Comparison of ENCODE assay signal across 11 cellular contexts in the genomic region with DNA sequence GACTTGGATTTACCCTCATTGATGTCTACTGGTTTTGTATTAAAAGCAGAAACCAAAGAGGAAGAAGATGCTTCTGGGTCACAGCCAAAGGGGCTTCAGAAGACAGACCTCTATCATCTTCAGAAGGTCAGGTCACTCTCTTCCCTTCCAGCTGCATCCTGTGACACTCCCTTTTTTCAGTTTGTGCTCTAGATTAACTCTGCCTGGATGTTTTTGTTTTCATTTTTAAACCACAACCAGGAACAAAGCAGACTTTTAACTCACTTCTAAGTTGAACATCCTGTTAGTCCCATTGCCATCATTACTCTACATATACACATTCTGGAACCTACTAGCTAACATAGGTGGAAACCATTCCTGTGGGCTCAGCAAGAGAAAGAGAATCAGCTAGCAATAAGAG. TPM values are rescaled to one million over a fixed set of nuclear protein-coding genes. Genes with fewer than 3 reads are reported as not detected.
DNase-seq lines count a peak whose midpoint lies in the region; ATAC-seq, FAIRE-seq and TF ChIP-seq lines count a peak whose summit lies in the region.
"Had no signal": no experiment of that assay in that cellular context is flagged by ENCODE, and none has a peak within 500 bp of the region (broad histone marks: within the 10 kb centered on the region; RNA-seq: fewer than 3 reads in every experiment).

No MANE protein-coding gene starts in this region.

- no peak for DNase-seq in GM12892 (ENCODE audit: insufficient read length)
- DNase-seq in NCI-H187 treated with DMSO at 0.1 percent for 48 hours (lab: John Stamatoyannopoulos, UW), result no peak
- DNase-seq in ascending aorta (ENCODE audit: low spot score in 2 of 2), result no peak
- no peak for DNase-seq in DMS53 treated with DMSO at 0.1 percent for 48 hours (lab: John Stamatoyannopoulos, UW; ENCODE audit: unreplicated experiment)
- no peak for DNase-seq in CD1c-positive myeloid dendritic cell (ENCODE audit: extremely low spot score)
- DNase-seq: activated CD4-positive, CD25-positive, alpha-beta regulatory T cell treated with anti-CD3 and anti-CD28 coated beads, Interleukin-2, amount 50 U/mL, for 72 hours; GDM1 had no signal

- peak overlapping the region; percentile 59 for H3K27ac Mint-ChIP-seq in activated T-helper 17 cell treated with anti-CD3 and anti-CD28 coated beads, Interleukin-2, amount 50 U/mL, for 72 hours

- H3K36me3 Mint-ChIP-seq in activated T-helper 17 cell treated with anti-CD3 and anti-CD28 coated beads, Interleukin-2, amount 50 U/mL, for 72 hours (ENCODE audit: low read depth), result peaks cover 80% of the 10 kb centered on the region

- H3K4me3 ChIP-seq in ascending aorta, result no peak overlapping the region

- no peaks in the 10 kb centered on the region for H3K9me3 Mint-ChIP-seq in activated T-helper 17 cell treated with anti-CD3 and anti-CD28 coated beads, Interleukin-2, amount 50 U/mL, for 72 hours

- H3K36me3 ChIP-seq in ascending aorta, result peaks cover 0 to 9% of the 10 kb centered on the region in 2 donors

- ATAC-seq in GM21381 (IDR thresholded peaks at IDR 0.05; ENCODE audit: unreplicated experiment) (peak; percentile 74), HG03280 (IDR thresholded peaks at IDR 0.05; ENCODE audit: unreplicated experiment) (peak; percentile 64)
- no peak for ATAC-seq in activated T-helper 17 cell treated with anti-CD3 and anti-CD28 coated beads, Interleukin-2, amount 50 U/mL, for 72 hours (replicated peaks)

- H3K27me3 ChIP-seq in ascending aorta, result no peaks in the 10 kb centered on the region

- no peaks in the 10 kb centered on the region for H3K27me3 Mint-ChIP-seq in activated T-helper 17 cell treated with anti-CD3 and anti-CD28 coated beads, Interleukin-2, amount 50 U/mL, for 72 hours

- H3K9me3 ChIP-seq in ascending aorta, result no peaks in the 10 kb centered on the region

- FAIRE-seq in GM12892 (lab: Jason Lieb, UNC), result peak; percentile 71
- FAIRE-seq: colon had no signal

- H3K4me3 Mint-ChIP-seq in activated T-helper 17 cell treated with anti-CD3 and anti-CD28 coated beads, Interleukin-2, amount 50 U/mL, for 72 hours, result no peak overlapping the region

- intact Hi-C loops in ascending aorta (cut with DNase I), result loop anchor here (5.0 kb wide), 1 partner anchor 45 kb away; a partner anchor contains a TSS

- peaks cover 0 to 13% of the 10 kb centered on the region in 2 donors for H3K4me1 ChIP-seq in ascending aorta

- TF ChIP-seq CTCF in ascending aorta (IDR thresholded peaks at IDR 0.05), result no peak

- TF ChIP-seq POLR2A in GM12892 (IDR thresholded peaks at IDR 0.05; ENCODE audit: low read depth, low read length), result no peak

- H3K4me1 Mint-ChIP-seq in activated T-helper 17 cell treated with anti-CD3 and anti-CD28 coated beads, Interleukin-2, amount 50 U/mL, for 72 hours, result peaks cover 29% of the 10 kb centered on the region

- no peak overlapping the region for H3K27ac ChIP-seq in ascending aorta

RNA-seq across cellular contexts. Expression of a gene that starts 45.2 kb away (rescaled TPM):
- polyA plus RNA-seq in GM12892 (2012; ENCODE audit: missing spikeins), result 47.7 TPM
- total RNA-seq in activated T-helper 17 cell treated with anti-CD3 and anti-CD28 coated beads, Interleukin-2, amount 50 U/mL, for 72 hours, result 10 to 100 TPM; 80.5 to 82.2 TPM
- 39.1 TPM for total RNA-seq in ascending aorta
